7 cellular contexts compared by ENCODE assay signal in genomic region chrX:873016-873415, GRCh38.
"Had no signal": no experiment of that assay in that cellular context is flagged by ENCODE, and none has a peak within 500 bp of the region (broad histone marks: within the 10 kb centered on the region; RNA-seq: fewer than 3 reads in every experiment).

No MANE protein-coding gene starts in this region.

- H3K4me3 ChIP-seq: K562 had no signal

- H3K27ac ChIP-seq: HL-60 had no signal

- FAIRE-seq: HepG2, K562 had no signal

- H3K27me3 Mint-ChIP-seq: IgD-negative memory B cell had no signal

- DNase-seq: IMR-90, KBM-7, KG1 had no signal

- H3K4me3 Mint-ChIP-seq: IgD-negative memory B cell had no signal

- H3K27ac Mint-ChIP-seq: IgD-negative memory B cell had no signal

- H3K4me1 Mint-ChIP-seq: IgD-negative memory B cell had no signal

- ATAC-seq: HepG2, K562 had no signal
